Comparison of ENCODE assay signal across 18 cellular contexts in genomic region chr14:54724772-54725325, GRCh38.
DNase-seq lines count a peak whose midpoint lies in the region; ATAC-seq and TF ChIP-seq lines count a peak whose summit lies in the region.
"Had no signal": no experiment of that assay in that cellular context is flagged by ENCODE, and none has a peak within 500 bp of the region (broad histone marks: within the 10 kb centered on the region; RNA-seq: fewer than 3 reads in every experiment).

No MANE protein-coding gene starts in this region.

- H3K4me1 ChIP-seq in transverse colon: peaks cover 0 to 4% (median 3%) of the 10 kb centered on the region in 4 donors
- H3K4me1 ChIP-seq: HAP-1 had no signal

- H3K27ac ChIP-seq in transverse colon: no peak overlapping the region
- H3K27ac ChIP-seq: 22Rv1; A549; BLaER1 treated with 17β-estradiol and CSF1 and Interleukin-3, amounts not matched to agents 10 nM and 100 nM had no signal

- no peaks in the 10 kb centered on the region for H3K36me3 ChIP-seq in transverse colon
- H3K36me3 ChIP-seq: HAP-1 had no signal

- TF ChIP-seq CTCF in transverse colon (IDR thresholded peaks at IDR 0.05): no peak

- H3K9me3 ChIP-seq in transverse colon: no peaks in the 10 kb centered on the region
- H3K9me3 ChIP-seq: A549, HAP-1 had no signal

- ATAC-seq in left colon: no peak
- ATAC-seq: A549; CD8-positive, alpha-beta T cell; GM12878 had no signal

- H3K4me3 ChIP-seq in transverse colon: no peak overlapping the region
- H3K4me3 ChIP-seq: A549; BLaER1 treated with 17β-estradiol and CSF1 and Interleukin-3, amounts not matched to agents 10 nM and 100 nM; GM12878; HAP-1 had no signal

- peak; percentile 8 to 13 for DNase-seq in NCI-H526 (lab: John Stamatoyannopoulos, UW)
- no peak for DNase-seq in NCI-H526 treated with DMSO at 0.1 percent for 48 hours (lab: John Stamatoyannopoulos, UW)
- peak; percentile 33 for DNase-seq in RPMI7951 (ENCODE audit: low read depth)
- peak; percentile 95 for DNase-seq in foreskin melanocyte
- DNase-seq in transverse colon: no peak
- no peak for DNase-seq in left colon
- no peak for DNase-seq in activated T-cell treated with anti-CD3 and anti-CD28 coated beads, Interleukin-2, amount 50 U/mL, for 48 hours
- DNase-seq: CD8-positive, alpha-beta T cell; COR-L47; DMS 273 treated with DMSO at 0.1 percent for 48 hours; DMS53; DND-41; EL had no signal

- WGBS in transverse colon (ENCODE audit: low coverage in 1 of 2), 2 donors: 84 to 94% methylated on average over 3 to 4 of the region's 4 CpGs

- in situ Hi-C loops in transverse colon (cut with MboI; ENCODE audit: low pct_ligation_motif_present in 1 of 4, low pct_unique_long_range_greater_than_20kb in 1 of 4, low sequenced_read_pairs in 3 of 4): no loop called here

- TF ChIP-seq EP300 in transverse colon (IDR thresholded peaks at IDR 0.05; ENCODE audit: low read depth): no peak

- intact Hi-C loops in transverse colon (cut with DNase I; ENCODE audit: low total_unique reads) (loop anchor here (5.0 kb wide), 1 partner anchor 47 kb away; no protein-coding TSS in a partner anchor), left colon (cut with DNase I, micrococcal nuclease) (no loop called here)

- no peaks in the 10 kb centered on the region for H3K27me3 ChIP-seq in transverse colon
- H3K27me3 ChIP-seq: BLaER1 treated with 17β-estradiol and CSF1 and Interleukin-3, amounts not matched to agents 10 nM and 100 nM had no signal

- TF ChIP-seq POLR2A in transverse colon (IDR thresholded peaks at IDR 0.05): no peak

Comparison
In these comparisons a context has a peak if more than half of its experiments do, and no peak if none do; other contexts are left out.
1. DNase-seq: peak in NCI-H526 (2 of 2), RPMI7951 (single experiment) and foreskin melanocyte (single experiment); none in NCI-H526 treated with DMSO at 0.1 percent for 48 hours (single experiment), transverse colon (single experiment), left colon (0 of 2) and activated T-cell treated with anti-CD3 and anti-CD28 coated beads, Interleukin-2, amount 50 U/mL, for 48 hours (0 of 2).